Comparison of ENCODE assay signal across 8 cellular contexts in genomic region chr1:244461254-244462071, GRCh38. TPM values are rescaled to one million over a fixed set of nuclear protein-coding genes. Genes with fewer than 3 reads are reported as not detected.
DNase-seq lines count a peak whose midpoint lies in the region; ATAC-seq and TF ChIP-seq lines count a peak whose summit lies in the region.

Gene CATSPERE (plus strand): TSS chr1:244461273. CDS start chr1:244461430, 157 bp downstream.

- H3K4me3 ChIP-seq in CD8-positive, alpha-beta memory T cell (ENCODE audit: low read length) = peak within 1 kb of the TSS; percentile 87
- H3K4me3 ChIP-seq in PC-9 (peak within 1 kb of the TSS; percentile 55), fibroblast of villous mesenchyme (ENCODE audit: low read depth, low read length) (peak within 1 kb of the TSS; percentile 66)

- H3K27me3 ChIP-seq in CD8-positive, alpha-beta memory T cell (ENCODE audit: insufficient read depth, low read length, poor library complexity, severe bottlenecking) = no peaks in the 10 kb centered on the region
- no peaks in the 10 kb centered on the region for H3K27me3 ChIP-seq in PC-9 (ENCODE audit: insufficient read depth, low read depth)

- H3K36me3 ChIP-seq in CD8-positive, alpha-beta memory T cell (ENCODE audit: insufficient read depth, low read length) = no peaks in the 10 kb centered on the region
- H3K36me3 ChIP-seq in PC-9 (ENCODE audit: low read depth) = no peaks in the 10 kb centered on the region

- peaks cover 16% of the 10 kb centered on the region for H3F3A ChIP-seq in PC-9 (ENCODE audit: insufficient read depth, low read depth)

- H3K9me3 ChIP-seq in CD8-positive, alpha-beta memory T cell (ENCODE audit: low read length) = no peaks in the 10 kb centered on the region
- H3K9me3 ChIP-seq in PC-9 (ENCODE audit: insufficient read depth, low read depth) = peaks cover 3% of the 10 kb centered on the region; the same call in 1 of the 2 replicates

- H3K27me3 Mint-ChIP-seq in CD8-positive, alpha-beta memory T cell = no peaks in the 10 kb centered on the region
- no peaks in the 10 kb centered on the region for H3K27me3 Mint-ChIP-seq in natural killer cell treated with Interleukin-12 subunit alpha and Interleukin-12 subunit beta and Interleukin-15 and Interleukin-18, amount 100 ng/mL, for 72 hours

- ATAC-seq in GM19372 (IDR thresholded peaks at IDR 0.05; ENCODE audit: low read depth, unreplicated experiment) = peak; percentile 97
- peak; percentile 96 for ATAC-seq in HG03469 (IDR thresholded peaks at IDR 0.05; ENCODE audit: unreplicated experiment)
- peak; percentile 98 to 99 for ATAC-seq in natural killer cell treated with Interleukin-12 subunit alpha and Interleukin-12 subunit beta and Interleukin-15 and Interleukin-18, amount 100 ng/mL, for 72 hours

- TSS peak; percentile 63 for BruUV-seq in PC-9 (replicated peaks; lab: Mats Ljungman, UMichigan)

- peaks cover 14% of the 10 kb centered on the region for H3K4me1 ChIP-seq in CD8-positive, alpha-beta memory T cell (ENCODE audit: insufficient read depth, low read length)
- peaks cover 11% of the 10 kb centered on the region for H3K4me1 ChIP-seq in PC-9 (replicated peaks; ENCODE audit: insufficient read depth)

- H3K79me2 ChIP-seq in PC-9 (ENCODE audit: low read depth) = no peaks in the 10 kb centered on the region

- no peaks in the 10 kb centered on the region for H4K20me1 ChIP-seq in PC-9 (ENCODE audit: insufficient read depth)

- peak within 1 kb of the TSS; percentile 73 to 88 (median 83) for H3K4me3 Mint-ChIP-seq in CD8-positive, alpha-beta memory T cell
- peak within 1 kb of the TSS; percentile 76 for H3K4me3 Mint-ChIP-seq in natural killer cell treated with Interleukin-12 subunit alpha and Interleukin-12 subunit beta and Interleukin-15 and Interleukin-18, amount 100 ng/mL, for 72 hours

- no peaks in the 10 kb centered on the region for H3K9me3 Mint-ChIP-seq in CD8-positive, alpha-beta memory T cell
- peaks cover 3% of the 10 kb centered on the region for H3K9me3 Mint-ChIP-seq in natural killer cell treated with Interleukin-12 subunit alpha and Interleukin-12 subunit beta and Interleukin-15 and Interleukin-18, amount 100 ng/mL, for 72 hours

- no peaks in the 10 kb centered on the region for H3K9me2 ChIP-seq in PC-9 (ENCODE audit: insufficient read depth)

- CTCF ChIA-PET in CD8-positive, alpha-beta memory T cell (lab: Charles Lee) = interaction anchor here (1.0 kb wide), 1 partner anchor 165 kb away, joined by 3 read pairs; no protein-coding TSS in a partner anchor
- CTCF ChIA-PET in PC-9 (lab: Charles Lee) = no interaction called here

- no peak for TF ChIP-seq CTCF in PC-9 (conservative IDR thresholded peaks at IDR 0.05)
- TF ChIP-seq CTCF in fibroblast of villous mesenchyme (IDR thresholded peaks at IDR 0.05; ENCODE audit: insufficient read depth, low read depth, low read length) = no peak

- peaks cover 0 to 1% (median 0%) of the 10 kb centered on the region in 3 donors for H3K36me3 Mint-ChIP-seq in CD8-positive, alpha-beta memory T cell
- peaks cover 13% of the 10 kb centered on the region for H3K36me3 Mint-ChIP-seq in natural killer cell treated with Interleukin-12 subunit alpha and Interleukin-12 subunit beta and Interleukin-15 and Interleukin-18, amount 100 ng/mL, for 72 hours

- H3K4me1 Mint-ChIP-seq in CD8-positive, alpha-beta memory T cell = peaks cover 8 to 19% (median 12%) of the 10 kb centered on the region in 3 donors
- peaks cover 8 to 11% of the 10 kb centered on the region in 2 donors for H3K4me1 Mint-ChIP-seq in natural killer cell treated with Interleukin-12 subunit alpha and Interleukin-12 subunit beta and Interleukin-15 and Interleukin-18, amount 100 ng/mL, for 72 hours (ENCODE audit: low read depth in 2 of 2)

- peak within 1 kb of the TSS; percentile 96 for H2AFZ ChIP-seq in PC-9

- peak within 1 kb of the TSS; percentile 75 to 99 (median 91) for H3K27ac Mint-ChIP-seq in CD8-positive, alpha-beta memory T cell
- H3K27ac Mint-ChIP-seq in natural killer cell treated with Interleukin-12 subunit alpha and Interleukin-12 subunit beta and Interleukin-15 and Interleukin-18, amount 100 ng/mL, for 72 hours = peak within 1 kb of the TSS; percentile 50 to 79

- peak within 1 kb of the TSS; percentile 78 for H3K4me2 ChIP-seq in PC-9

- peak; percentile 63 to 85 (median 75) for DNase-seq in CD8-positive, alpha-beta memory T cell
- peak; percentile 76 to 93 for DNase-seq in PC-9
- peak; percentile 60 for DNase-seq in activated gamma-delta T cell (lab: John Stamatoyannopoulos, UW)
- DNase-seq in fibroblast of villous mesenchyme (ENCODE audit: low read depth) = peak; percentile 87
- DNase-seq in natural killer cell treated with Interleukin-12 subunit alpha and Interleukin-12 subunit beta and Interleukin-15 and Interleukin-18, amount 100 ng/mL, for 72 hours (ENCODE audit: low spot score) = peak; percentile 90
- DNase-seq in stimulated activated naive CD4-positive, alpha-beta T cell (lab: John Stamatoyannopoulos, UW) = peak; percentile 55 to 90 (median 67)

- POLR2A ChIA-PET in CD8-positive, alpha-beta memory T cell (lab: Charles Lee) = interaction anchor here (0.6 to 1.6 kb wide), 5 partner anchors 10 to 1863 kb away, joined by 3 to 9 read pairs (median 4); partner anchors contain the start of genes ADSS2 and COX20
- POLR2A ChIA-PET in PC-9 (lab: Charles Lee; ENCODE audit: unreplicated experiment) = interaction anchor here (1.7 kb wide), 1 partner anchor 34 kb away, joined by 8 read pairs; no protein-coding TSS in a partner anchor

- peak within 1 kb of the TSS; percentile 74 for H3K27ac ChIP-seq in CD8-positive, alpha-beta memory T cell (ENCODE audit: low read depth, low read length)
- H3K27ac ChIP-seq in PC-9 = peak within 1 kb of the TSS; percentile 9; the same call in 1 of the 2 replicates

- intact Hi-C loops in PC-9 (cut with micrococcal nuclease; ENCODE audit: unreplicated experiment) = loop anchor here (2.0 kb wide), 1 partner anchor 139 kb away; no protein-coding TSS in a partner anchor

RNA-seq across cellular contexts. Expression of gene CATSPERE, which starts in this region (rescaled TPM):
- under 1 TPM; 0.24 to 0.68 TPM for total RNA-seq in CD8-positive, alpha-beta memory T cell
- polyA plus RNA-seq in CD8-positive, alpha-beta memory T cell = 0.64 TPM
- total RNA-seq in PC-9 (2021) (0.30 and 1.2 TPM in 2 replicates), fibroblast of villous mesenchyme (0.64 and 1.7 TPM in 2 replicates)
- under 1 TPM; 0.64 to 0.78 TPM for total RNA-seq in natural killer cell treated with Interleukin-12 subunit alpha and Interleukin-12 subunit beta and Interleukin-15 and Interleukin-18, amount 100 ng/mL, for 72 hours

Comparison
In these comparisons a context has a peak if more than half of its experiments do, and no peak if none do; other contexts are left out.
1. Peak in every context shown above with its lines: DNase-seq, ATAC-seq, H3K4me3 ChIP-seq and H3K27ac ChIP-seq.
2. Peak in DNase-seq, H3K4me3 ChIP-seq and H3K27ac ChIP-seq in CD8-positive, alpha-beta memory T cell; RNA of the gene not detected or under 1 TPM.
3. Peak in DNase-seq and ATAC-seq in natural killer cell treated with Interleukin-12 subunit alpha and Interleukin-12 subunit beta and Interleukin-15 and Interleukin-18, amount 100 ng/mL, for 72 hours; RNA of the gene not detected or under 1 TPM.